In the genomic region with DNA sequence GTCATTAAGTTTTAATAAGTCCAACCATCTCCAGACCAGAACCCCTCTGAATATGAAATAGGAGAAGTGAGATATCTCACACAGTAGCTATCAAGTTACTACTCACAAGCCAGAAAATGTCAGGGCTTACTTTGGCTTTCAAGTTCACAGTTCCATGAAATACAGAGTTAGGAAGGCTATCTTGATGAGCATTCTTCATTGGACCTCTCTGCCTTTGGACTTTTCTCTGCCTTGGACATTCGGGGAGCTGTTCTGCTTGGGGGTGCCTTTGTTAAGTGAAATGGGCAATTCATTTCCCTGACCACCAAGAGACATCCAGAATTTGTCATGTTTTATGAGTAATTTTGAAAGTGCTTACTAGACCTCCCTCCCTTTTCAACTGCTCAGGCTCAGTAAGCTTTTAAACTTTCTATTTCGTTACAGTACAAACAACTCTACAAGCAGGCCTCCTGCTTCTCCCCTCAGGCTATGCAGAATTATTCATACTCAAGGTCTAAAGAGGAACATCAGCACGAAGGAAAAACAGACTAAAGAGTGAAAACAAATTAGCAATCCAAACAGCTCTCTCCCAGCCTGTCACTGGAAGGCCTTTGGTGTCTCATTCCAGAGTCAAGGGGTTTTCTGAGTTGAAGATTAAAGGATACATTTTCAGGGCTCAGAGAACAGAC, we compare ENCODE assay signal across 8 cellular contexts.
DNase-seq lines count a peak whose midpoint lies in the region; ATAC-seq and TF ChIP-seq lines count a peak whose summit lies in the region.

No MANE protein-coding gene starts in this region.

- peaks cover 39% of the 10 kb centered on the region for H3F3A ChIP-seq in GM23248 (ENCODE audit: insufficient read depth)
- H3F3A ChIP-seq in MM.1S (ENCODE audit: insufficient read depth, low read length) = peaks cover 39% of the 10 kb centered on the region

- H2AFZ ChIP-seq in GM23248 (peak overlapping the region; percentile 22), MM.1S (ENCODE audit: low read length) (peak overlapping the region; percentile 42; the same call in 1 of the 2 replicates)

- no peaks in the 10 kb centered on the region for H3K9me2 ChIP-seq in GM23248 (ENCODE audit: insufficient read depth)
- H3K9me2 ChIP-seq in MM.1S (replicated peaks; ENCODE audit: insufficient read depth, low read length) = no peaks in the 10 kb centered on the region

- H3K4me3 ChIP-seq in GM23248 (peak overlapping the region; percentile 14; the same call in 1 of the 2 replicates), MM.1S (ENCODE audit: low read length) (peak overlapping the region; percentile 21; the same call in 1 of the 2 replicates), fibroblast of the aortic adventitia (ENCODE audit: low read depth, low read length) (no peak overlapping the region), colonic mucosa (no peak overlapping the region)

- peak; percentile 84 for ATAC-seq in GM18505 (IDR thresholded peaks at IDR 0.05; ENCODE audit: unreplicated experiment)

- no peaks in the 10 kb centered on the region for H3K36me3 ChIP-seq in GM23248 (ENCODE audit: low read depth)
- H3K36me3 ChIP-seq in MM.1S (replicated peaks; ENCODE audit: insufficient read depth, low read length) = no peaks in the 10 kb centered on the region
- H3K36me3 ChIP-seq in colonic mucosa = no peaks in the 10 kb centered on the region

- H3K27me3 ChIP-seq in GM23248 (replicated peaks; ENCODE audit: insufficient read depth) = no peaks in the 10 kb centered on the region
- no peaks in the 10 kb centered on the region for H3K27me3 ChIP-seq in MM.1S (replicated peaks; ENCODE audit: insufficient read depth, low read length)
- H3K27me3 ChIP-seq in colonic mucosa = no peaks in the 10 kb centered on the region

- H4K20me1 ChIP-seq in GM23248 (ENCODE audit: insufficient read depth) (no peaks in the 10 kb centered on the region), MM.1S (ENCODE audit: insufficient read depth, low read length) (no peaks in the 10 kb centered on the region)

- TF ChIP-seq CTCF in MM.1S (IDR thresholded peaks at IDR 0.05; ENCODE audit: low read length) (no peak), fibroblast of the aortic adventitia (IDR thresholded peaks at IDR 0.05; ENCODE audit: insufficient read depth, low read length) (no peak), colonic mucosa (IDR thresholded peaks at IDR 0.05) (no peak)

- peak overlapping the region; percentile 61 for H3K9ac ChIP-seq in GM23248
- H3K9ac ChIP-seq in MM.1S (ENCODE audit: low read length) = peak overlapping the region; percentile 16; the same call in 1 of the 2 replicates
- H3K9ac ChIP-seq in colonic mucosa (ENCODE audit: low read depth in 2 of 2, low read length in 2 of 2) = no peak overlapping the region

- intact Hi-C loops in colonic mucosa (cut with DNase I) = loop anchor here (5.0 kb wide), 1 partner anchor 456 kb away; no protein-coding TSS in a partner anchor

- no peak for TF ChIP-seq POLR2A in GM18505 (IDR thresholded peaks at IDR 0.05; ENCODE audit: borderline replicate concordance, extremely low read depth, insufficient read depth, insufficient read length)

- DNase-seq in GM23248 (peak; percentile 80), MM.1S (peak; percentile 73), fibroblast of the aortic adventitia (ENCODE audit: low read depth) (peak; percentile 65), NCI-H2029 (lab: John Stamatoyannopoulos, UW) (no peak), NCI-H1694 (lab: John Stamatoyannopoulos, UW) (no peak), colonic mucosa (no peak), NCI-H1092 (lab: John Stamatoyannopoulos, UW) (no peak)

- 18 to 23% methylated on average over 3 of the region's 3 CpGs for WGBS in GM23248 (ENCODE audit: low coverage in 1 of 2, low lambda C conversion rate in 2 of 2, missing lambda C conversion rate in 2 of 2), 2 experiments

- H3K79me2 ChIP-seq in GM23248 (ENCODE audit: insufficient read depth) (peaks cover 5% of the 10 kb centered on the region; the same call in 1 of the 2 replicates), MM.1S (ENCODE audit: low read length) (no peaks in the 10 kb centered on the region)

- in situ Hi-C loops in GM23248 (cut with MboI) = no loop called here

- H3K9me3 ChIP-seq in GM23248 (ENCODE audit: low read depth) (no peaks in the 10 kb centered on the region), MM.1S (replicated peaks; ENCODE audit: insufficient read depth, low read length) (no peaks in the 10 kb centered on the region), colonic mucosa (no peaks in the 10 kb centered on the region)

- H3K4me1 ChIP-seq in GM23248 (ENCODE audit: insufficient read depth) = peaks cover 45% of the 10 kb centered on the region
- peaks cover 52% of the 10 kb centered on the region for H3K4me1 ChIP-seq in MM.1S (ENCODE audit: low read length)
- H3K4me1 ChIP-seq in colonic mucosa = no peaks in the 10 kb centered on the region

- H3K27ac ChIP-seq in GM23248 (peak overlapping the region; percentile 78), MM.1S (ENCODE audit: low read length) (peak overlapping the region; percentile 64), colonic mucosa (no peak overlapping the region)

- H3K4me2 ChIP-seq in GM23248 (ENCODE audit: unreplicated experiment) (peak overlapping the region; percentile 25), MM.1S (ENCODE audit: low read depth, low read length) (peak overlapping the region; percentile 49)

Comparison
In these comparisons a context has a peak if more than half of its experiments do, and no peak if none do; other contexts are left out.
1. DNase-seq: peak in GM23248 (single experiment), MM.1S (single experiment) and fibroblast of the aortic adventitia (single experiment); none in NCI-H2029 (single experiment), NCI-H1694 (single experiment), colonic mucosa (single experiment) and NCI-H1092 (single experiment).
2. H3K4me3 ChIP-seq: peak in GM23248 (single experiment) and MM.1S (single experiment); none in fibroblast of the aortic adventitia (single experiment) and colonic mucosa (single experiment).
3. H3K9ac ChIP-seq: peak in GM23248 (single experiment) and MM.1S (single experiment); none in colonic mucosa (0 of 2).